In the genomic region with DNA sequence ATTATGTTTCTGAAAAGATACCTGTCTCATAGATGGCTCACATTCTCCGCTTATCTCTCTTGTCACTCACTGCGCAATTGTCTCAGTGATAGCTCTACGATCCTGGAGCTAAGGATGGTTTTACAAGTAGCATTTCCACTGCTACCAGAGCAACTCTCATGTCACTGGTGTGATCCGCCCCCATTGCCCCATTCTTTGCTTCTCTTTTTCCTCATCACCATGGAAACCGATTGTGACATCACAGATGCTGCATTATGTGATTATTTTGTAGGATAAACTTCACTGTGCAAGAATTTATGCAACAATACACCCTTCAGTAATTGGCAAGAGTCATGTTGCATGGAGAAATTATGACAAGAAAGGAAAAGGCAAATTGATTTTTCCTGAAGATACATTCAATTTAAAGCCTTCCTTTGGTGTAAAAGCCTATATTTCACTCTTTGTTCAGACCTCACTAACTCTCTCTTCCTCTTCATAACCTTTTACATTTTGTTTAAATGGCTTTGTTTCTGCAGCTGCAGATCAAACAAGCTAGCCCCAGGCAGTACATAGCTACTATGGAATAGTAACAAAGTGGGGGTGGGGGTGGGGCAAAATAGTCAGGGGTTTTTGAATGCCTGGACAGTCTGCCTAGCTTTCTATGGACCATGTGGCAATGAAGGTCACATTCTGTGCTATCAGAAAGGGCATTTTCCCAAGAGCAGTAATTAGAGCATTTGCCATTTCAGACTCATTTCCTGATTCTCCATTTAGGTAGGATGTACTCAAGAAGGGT, we compare ENCODE assay signal across 20 cellular contexts.
"Had no signal": no experiment of that assay in that cellular context is flagged by ENCODE, and none has a peak within 500 bp of the region (broad histone marks: within the 10 kb centered on the region; RNA-seq: fewer than 3 reads in every experiment).

No MANE protein-coding gene starts in this region.

- H3K9me3 ChIP-seq: right atrium auricular region, tibial artery, uterus had no signal

- H3K27ac ChIP-seq: brain microvascular endothelial cell, epithelial cell of prostate, right atrium auricular region, skin epidermis, tibial artery, uterus had no signal

- H3K4me1 ChIP-seq: right atrium auricular region, tibial artery, uterus had no signal

- ATAC-seq: effector memory CD8-positive, alpha-beta T cell; left lobe of liver had no signal

- DNase-seq: activated B cell treated with CpG ODN at 0.5 μM for 24 hours; activated CD4-positive, alpha-beta T cell treated with anti-CD3 and anti-CD28 coated beads for 48 hours; activated CD8-positive, alpha-beta memory T cell treated with anti-CD3 and anti-CD28 coated beads, Interleukin-2, amount 50 U/mL, for 48 hours; activated gamma-delta T cell treated with Interleukin-2 at 50 U/mL for 16 hours; activated naive CD8-positive, alpha-beta T cell treated with anti-CD3 and anti-CD28 coated beads, Interleukin-2, amount 10 ng/mL, durations not matched to agents 7 days and 5 days; brain microvascular endothelial cell; cortex of kidney; effector memory CD8-positive, alpha-beta T cell; mammary epithelial cell; naive B cell; stimulated activated CD4-positive, alpha-beta T cell treated with anti-CD3 and anti-CD28 coated beads, Interleukin-15, amount 100 ng/mL, for 24 hours; stimulated activated CD4-positive, alpha-beta T cell treated with anti-CD3 and anti-CD28 coated beads, Interleukin-4, amount 100 ng/mL, for 24 hours; stimulated activated naive CD4-positive, alpha-beta T cell; T-helper 2 cell; tibial artery; uterus had no signal

- H3K36me3 ChIP-seq: brain microvascular endothelial cell, right atrium auricular region, tibial artery, uterus had no signal

- H3K4me3 ChIP-seq: right atrium auricular region, skin epidermis, tibial artery, uterus had no signal

- H3K27me3 ChIP-seq: brain microvascular endothelial cell, right atrium auricular region, tibial artery, uterus had no signal
